1 cellular context compared by ENCODE assay signal in genomic region chr2:189177441-189177840, GRCh38.
TF ChIP-seq lines count a peak whose summit lies in the region.

No MANE protein-coding gene starts in this region.

TF ChIP-seq in HepG2, 621 proteins besides CTCF, POLR2A, EP300 and RAD21 (continued from another document):
- TF ChIP-seq TOE1 (CRISPR knock-in tag; IDR thresholded peaks at IDR 0.05) (no peak), DRAP1 (CRISPR knock-in tag; IDR thresholded peaks at IDR 0.05) (no peak), NFIB (CRISPR knock-in tag; IDR thresholded peaks at IDR 0.05; ENCODE audit: borderline replicate concordance) (no peak), CEBPB (IDR thresholded peaks at IDR 0.05; ENCODE audit: borderline replicate concordance, low read depth, low read length) (no peak), NR2F6 (IDR thresholded peaks at IDR 0.05) (no peak), NR2F6 (CRISPR knock-in tag; IDR thresholded peaks at IDR 0.05) (no peak), HMG20B (CRISPR knock-in tag; conservative IDR thresholded peaks at IDR 0.05) (no peak), CHD2 (IDR thresholded peaks at IDR 0.05; ENCODE audit: low read depth, low read length) (no peak), ZNF510 (CRISPR knock-in tag; IDR thresholded peaks at IDR 0.05; ENCODE audit: low read depth) (no peak), GPBP1L1 (CRISPR knock-in tag; IDR thresholded peaks at IDR 0.05) (no peak), TRAFD1 (CRISPR knock-in tag; IDR thresholded peaks at IDR 0.05; ENCODE audit: borderline replicate concordance) (no peak), ZNF644 (CRISPR knock-in tag; IDR thresholded peaks at IDR 0.05; ENCODE audit: low read depth) (no peak), ZBTB7B (CRISPR knock-in tag; IDR thresholded peaks at IDR 0.05) (no peak), ZNF878 (CRISPR knock-in tag; IDR thresholded peaks at IDR 0.05) (no peak), SRSF1 (optimal IDR thresholded peaks at IDR 0.05; ENCODE audit: low read depth, low read length) (no peak)
